Comparison of ENCODE assay signal across 29 cellular contexts in genomic region chr18:75860166-75860565, GRCh38.
"Had no signal": no experiment of that assay in that cellular context is flagged by ENCODE, and none has a peak within 500 bp of the region (broad histone marks: within the 10 kb centered on the region; RNA-seq: fewer than 3 reads in every experiment).

No MANE protein-coding gene starts in this region.

- DNase-seq: stimulated activated CD4-positive, alpha-beta T cell treated with anti-CD3 and anti-CD28 coated beads, Interleukin-2, amount 100 ng/mL, for 48 hours; stimulated activated CD4-positive, alpha-beta T cell treated with anti-CD3 and anti-CD28 coated beads, Interleukin-4, amount 100 ng/mL, for 1 hour; stimulated activated CD4-positive, alpha-beta T cell treated with anti-CD3 and anti-CD28 coated beads, Interleukin-4, amount 100 ng/mL, for 24 hours; stimulated activated CD4-positive, alpha-beta T cell treated with anti-CD3 and anti-CD28 coated beads, Interleukin-4, amount 100 ng/mL, for 4 hours; stimulated activated CD8-positive, alpha-beta memory T cell treated with anti-CD3 and anti-CD28 coated beads, Interleukin-4, amount 100 ng/mL, for 48 hours; stimulated activated naive B cell treated with anti-CD40 and anti-IgM and Interleukin-4, amounts not matched to agents 10 μg/mL and 1 μg/mL and 100 μg/mL, for 72 hours; stimulated activated naive CD4-positive, alpha-beta T cell; stimulated activated naive CD4-positive, alpha-beta T cell treated with Interleukin-2 at 50 U/mL for 16 hours; stimulated activated naive CD8-positive, alpha-beta T cell treated with anti-CD3 and anti-CD28 coated beads, Interleukin-15, amount 100 ng/mL, for 72 hours; stimulated activated naive CD8-positive, alpha-beta T cell treated with anti-CD3 and anti-CD28 coated beads, Interleukin-15, Interleukin-2, amounts not matched to agents 100 U/mL and 50 U/mL, for 24 hours; stomach; substantia nigra; testis; thyroid gland; tibial artery; transverse colon; trophoblast cell; upper lobe of right lung; uterus had no signal

- FAIRE-seq: urothelium cell line had no signal

- H3K27me3 Mint-ChIP-seq: type B pancreatic cell had no signal

- H3K36me3 ChIP-seq: stomach, suprapubic skin, thoracic aorta, thyroid gland, tibial artery, tibial nerve, transverse colon, upper lobe of left lung, upper lobe of right lung, uterus, vagina had no signal

- H3K4me1 Mint-ChIP-seq: stimulated activated effector memory CD8-positive, alpha-beta T cell treated with anti-CD3 and anti-CD28 coated beads, Interleukin-12 subunit alpha, Interleukin-12 subunit beta, amount 100 ng/mL, for 72 hours; stimulated activated memory B cell treated with anti-CD40 and anti-IgM and Interleukin-4, amounts not matched to agents 10 μg/mL and 1 μg/mL and 100 μg/mL, for 72 hours; stimulated activated naive B cell treated with anti-CD40 and anti-IgM and Interleukin-4, amounts not matched to agents 10 μg/mL and 1 μg/mL and 100 μg/mL, for 72 hours; stimulated activated naive CD8-positive, alpha-beta T cell treated with anti-CD3 and anti-CD28 coated beads, Interleukin-15, amount 100 ng/mL, for 72 hours had no signal

- H3K27me3 ChIP-seq: stomach, testis, thyroid gland, tibial artery, tibial nerve, transverse colon, upper lobe of left lung, upper lobe of right lung, uterus, vagina had no signal

- H3K36me3 Mint-ChIP-seq: stimulated activated effector memory CD8-positive, alpha-beta T cell treated with anti-CD3 and anti-CD28 coated beads, Interleukin-12 subunit alpha, Interleukin-12 subunit beta, amount 100 ng/mL, for 72 hours; stimulated activated memory B cell treated with anti-CD40 and anti-IgM and Interleukin-4, amounts not matched to agents 10 μg/mL and 1 μg/mL and 100 μg/mL, for 72 hours; stimulated activated naive B cell treated with anti-CD40 and anti-IgM and Interleukin-4, amounts not matched to agents 10 μg/mL and 1 μg/mL and 100 μg/mL, for 72 hours; type B pancreatic cell had no signal

- H3K27ac Mint-ChIP-seq: stimulated activated effector memory CD8-positive, alpha-beta T cell treated with anti-CD3 and anti-CD28 coated beads, Interleukin-12 subunit alpha, Interleukin-12 subunit beta, amount 100 ng/mL, for 72 hours; stimulated activated memory B cell treated with anti-CD40 and anti-IgM and Interleukin-4, amounts not matched to agents 10 μg/mL and 1 μg/mL and 100 μg/mL, for 72 hours; stimulated activated naive B cell treated with anti-CD40 and anti-IgM and Interleukin-4, amounts not matched to agents 10 μg/mL and 1 μg/mL and 100 μg/mL, for 72 hours; stimulated activated naive CD8-positive, alpha-beta T cell treated with anti-CD3 and anti-CD28 coated beads, Interleukin-15, amount 100 ng/mL, for 72 hours; stimulated activated naive CD8-positive, alpha-beta T cell treated with anti-CD3 and anti-CD28 coated beads, Interleukin-15, Interleukin-2, amounts not matched to agents 100 ng/mL and 50 ng/mL, for 24 hours; type B pancreatic cell had no signal

- H3K4me3 Mint-ChIP-seq: stimulated activated effector memory CD8-positive, alpha-beta T cell treated with anti-CD3 and anti-CD28 coated beads, Interleukin-12 subunit alpha, Interleukin-12 subunit beta, amount 100 ng/mL, for 72 hours; stimulated activated memory B cell treated with anti-CD40 and anti-IgM and Interleukin-4, amounts not matched to agents 10 μg/mL and 1 μg/mL and 100 μg/mL, for 72 hours; stimulated activated naive B cell treated with anti-CD40 and anti-IgM and Interleukin-4, amounts not matched to agents 10 μg/mL and 1 μg/mL and 100 μg/mL, for 72 hours; stimulated activated naive CD8-positive, alpha-beta T cell treated with anti-CD3 and anti-CD28 coated beads, Interleukin-15, amount 100 ng/mL, for 72 hours; stimulated activated naive CD8-positive, alpha-beta T cell treated with anti-CD3 and anti-CD28 coated beads, Interleukin-15, Interleukin-2, amounts not matched to agents 100 ng/mL and 50 ng/mL, for 24 hours; type B pancreatic cell had no signal

- H3K4me3 ChIP-seq: stomach, suprapubic skin, testis, thoracic aorta, thyroid gland, tibial artery, tibial nerve, transverse colon, upper lobe of left lung, upper lobe of right lung, uterus, vagina had no signal
